Comparison of ENCODE assay signal across 9 cellular contexts in the genomic region with DNA sequence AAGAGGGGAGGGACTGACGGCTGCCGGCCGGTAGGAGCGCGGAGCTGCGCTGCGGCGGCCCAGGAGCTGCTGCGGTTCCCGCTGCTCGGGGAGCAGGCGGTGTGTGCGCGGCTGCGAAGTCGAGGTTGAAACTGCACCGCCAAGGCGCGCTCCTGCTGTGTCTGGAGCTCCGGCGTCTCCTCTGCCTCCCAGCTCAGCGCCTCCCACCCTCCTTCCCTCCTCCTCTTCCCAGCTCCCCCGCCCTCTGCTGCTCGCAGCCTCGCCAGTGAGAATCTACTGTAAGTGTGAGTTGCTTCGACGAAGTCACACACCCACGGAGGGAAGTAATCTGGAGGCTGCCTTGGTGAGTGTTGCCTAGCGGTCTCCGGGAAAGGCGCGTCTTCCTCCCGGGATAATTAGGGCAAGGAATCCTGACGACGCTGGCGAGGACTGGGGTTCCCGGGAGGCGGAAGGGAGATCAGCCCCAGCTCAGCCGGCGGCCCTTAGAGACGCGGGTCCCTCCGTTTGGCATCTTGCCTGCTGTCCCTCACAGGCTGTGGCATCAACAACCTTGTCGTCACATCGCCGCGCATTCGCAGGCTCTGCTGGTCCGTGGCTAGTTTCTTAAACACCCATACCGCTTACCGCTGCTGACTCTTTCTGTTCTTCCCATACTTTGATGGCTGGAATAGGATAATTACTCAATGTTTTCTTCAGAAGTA. TPM values are rescaled to one million over a fixed set of nuclear protein-coding genes. Genes with fewer than 3 reads are reported as not detected.
A peak's percentile ranks its signal among the peaks of the same experiment; 100 is the strongest.
DNase-seq lines count a peak whose midpoint lies in the region; ATAC-seq and TF ChIP-seq lines count a peak whose summit lies in the region.
"Had no signal": no experiment of that assay in that cellular context is flagged by ENCODE, and none has a peak within 500 bp of the region (broad histone marks: within the 10 kb centered on the region; RNA-seq: fewer than 3 reads in every experiment).

TSS of gene EPHA5 (minus strand) at position 159 of the 701 bp plus-strand sequence. CDS start 747 bp downstream, outside the sequence.

- TF ChIP-seq CTCF in RWPE1 (conservative IDR thresholded peaks at IDR 0.05; ENCODE audit: low read depth) = peak; percentile 17
- TF ChIP-seq CTCF in right lobe of liver (IDR thresholded peaks at IDR 0.05) = no peak
- peak in 3 of 6 experiments; percentile 20 to 45 (median 24) for TF ChIP-seq CTCF in thyroid gland (IDR thresholded peaks at IDR 0.05)

- H3K9me3 ChIP-seq in ectodermal cell (ENCODE audit: control insufficient read depth, low read length) = no peaks in the 10 kb centered on the region
- H3K9me3 ChIP-seq in right lobe of liver = no peaks in the 10 kb centered on the region
- H3K9me3 ChIP-seq in thyroid gland = no peaks in the 10 kb centered on the region

- no peaks in the 10 kb centered on the region for H3K36me3 ChIP-seq in ectodermal cell (ENCODE audit: control insufficient read depth, insufficient read depth, low read length)
- no peaks in the 10 kb centered on the region for H3K36me3 ChIP-seq in right lobe of liver
- no peaks in the 10 kb centered on the region for H3K36me3 ChIP-seq in thyroid gland

- peak within 1 kb of the TSS; percentile 43 for H3K4me3 ChIP-seq in ectodermal cell (ENCODE audit: insufficient read depth, low read depth, low read length)
- peak within 1 kb of the TSS in 1 of 3 donors; percentile 29 for H3K4me3 ChIP-seq in right lobe of liver
- peak within 1 kb of the TSS; percentile 24 to 47 (median 44) for H3K4me3 ChIP-seq in thyroid gland (replicated peaks in 1 of 3)

- POLR2A ChIA-PET in RWPE1 (lab: Yijun Ruan, JAX; ENCODE audit: low non-redundant PET) = no interaction called here

- CTCF ChIA-PET in RWPE1 (lab: Yijun Ruan, JAX) = interaction anchor here (0.5 to 0.8 kb wide), 2 partner anchors 14 to 662 kb away, joined by 4 read pairs; no protein-coding TSS in a partner anchor

- H3K27ac ChIP-seq in RWPE1 (peak within 1 kb of the TSS; percentile 86), ectodermal cell (ENCODE audit: insufficient read depth, low read depth, low read length, poor library complexity, severe bottlenecking) (no peak within 1 kb of the TSS), right lobe of liver (no peak within 1 kb of the TSS), thyroid gland (peak within 1 kb of the TSS; percentile 41 to 53 (median 50))
- H3K27ac ChIP-seq: HL-60 had no signal

- intact Hi-C loops in right lobe of liver (cut with DNase I) = no loop called here
- intact Hi-C loops in thyroid gland (cut with DNase I) = no loop called here

- 0% methylated on average over 51 of the region's 51 CpGs for WGBS in ectodermal cell, 2 experiments
- whole genome bisulfite sequencing in right lobe of liver (ENCODE audit: insufficient coverage, low coverage, low lambda C conversion rate, missing lambda C conversion rate) = 5% methylated on average over 18 of the region's 51 CpGs
- WGBS in thyroid gland, 2 donors = 1 to 2% methylated on average over 41 to 43 of the region's 51 CpGs

- DNase-seq in DMS 273 treated with DMSO at 0.1 percent for 48 hours (lab: John Stamatoyannopoulos, UW) (peak; percentile 34), HPDE6-E6E7 (ENCODE audit: extremely low spot score) (peak; percentile 42), RWPE1 (ENCODE audit: low spot score) (peak; percentile 50), right lobe of liver (peak in 2 of 3 donors; percentile 28 to 56), thyroid gland (peak; percentile 84 to 87)
- DNase-seq in stimulated activated CD4-positive, alpha-beta T cell treated with anti-CD3 and anti-CD28 coated beads, Interleukin-1b, Interleukin-23, amount 100 ng/mL, for 48 hours = no peak

- H3K27me3 ChIP-seq in ectodermal cell (ENCODE audit: control insufficient read depth, insufficient read depth, low read length, poor library complexity, severe bottlenecking) (peaks cover 76% of the 10 kb centered on the region), right lobe of liver (peaks cover 0 to 28% of the 10 kb centered on the region in 2 donors), thyroid gland (no peaks in the 10 kb centered on the region)

- H3K4me1 ChIP-seq in ectodermal cell (ENCODE audit: control insufficient read depth, insufficient read depth, low read length) = peaks cover 6% of the 10 kb centered on the region
- peaks cover 0 to 22% (median 0%) of the 10 kb centered on the region in 4 donors for H3K4me1 ChIP-seq in right lobe of liver
- H3K4me1 ChIP-seq in thyroid gland = peaks cover 0 to 23% of the 10 kb centered on the region in 2 donors

- peak; percentile 68 to 79 (median 71) for ATAC-seq in right lobe of liver
- no peak for ATAC-seq in HG03460 (IDR thresholded peaks at IDR 0.05; ENCODE audit: unreplicated experiment)

- TF ChIP-seq POLR2A in right lobe of liver (IDR thresholded peaks at IDR 0.05) (no peak), thyroid gland (IDR thresholded peaks at IDR 0.05) (peak in 1 of 2 donors; percentile 80)

RNA-seq across cellular contexts. Expression of gene EPHA5, which starts in this region (rescaled TPM):
- polyA plus RNA-seq in ectodermal cell (2013, experiment 1 of 4) = 0.19 TPM
- 0.11 TPM for polyA plus RNA-seq in ectodermal cell (2013, experiment 2 of 4)
- polyA plus RNA-seq in ectodermal cell (2013, experiment 3 of 4) = 0.05 TPM
- 0.28 TPM for polyA plus RNA-seq in ectodermal cell (2013, experiment 4 of 4)
- total RNA-seq in right lobe of liver (not detected), thyroid gland (1 to 10 TPM; 1.5 to 5.4 (median 4.7) TPM)

Comparison
In these comparisons a context has a peak if more than half of its experiments do, and no peak if none do; other contexts are left out.
1. Peak in DNase-seq and ATAC-seq in right lobe of liver; RNA of the gene not detected or under 1 TPM.
2. H3K27ac ChIP-seq: peak in RWPE1 (single experiment) and thyroid gland (3 of 3); none in ectodermal cell (single experiment) and right lobe of liver (0 of 3).